In genomic region chr16:88878356-88878755, GRCh38 we compare ENCODE assay signal across 9 cellular contexts.
"Had no signal": no experiment of that assay in that cellular context is flagged by ENCODE, and none has a peak within 500 bp of the region (broad histone marks: within the 10 kb centered on the region; RNA-seq: fewer than 3 reads in every experiment).

No MANE protein-coding gene starts in this region.

- H3K4me1 ChIP-seq: HAP-1 had no signal

- H3K4me1 Mint-ChIP-seq: GM23338 had no signal

- H3K36me3 ChIP-seq: HAP-1 had no signal

- H3K27ac ChIP-seq: GM23248 had no signal

- DNase-seq: GM23248, GOT3, H7, H9, HCEC 1CT, HFFc6 had no signal

- H3K27ac Mint-ChIP-seq: GM23338, H9, HFFc6 had no signal

- H3K4me3 ChIP-seq: GM23248, GM23338, HAP-1 had no signal

- H3K4me3 Mint-ChIP-seq: GM23338, H9, HFFc6 had no signal

- H3K9ac ChIP-seq: GM23248 had no signal

- ATAC-seq: GM23338, HCT116 had no signal

- H3K4me2 ChIP-seq: GM23338 had no signal

- H3K9me3 ChIP-seq: HAP-1 had no signal

- H3K9me3 Mint-ChIP-seq: GM23338, H9, HFFc6 had no signal
